In genomic region chr13:48477191-48477855, GRCh38 we compare ENCODE assay signal across 14 cellular contexts. TPM values are rescaled to one million over a fixed set of nuclear protein-coding genes. Genes with fewer than 3 reads are reported as not detected.
DNase-seq lines count a peak whose midpoint lies in the region; ATAC-seq, FAIRE-seq and TF ChIP-seq lines count a peak whose summit lies in the region.
"Had no signal": no experiment of that assay in that cellular context is flagged by ENCODE, and none has a peak within 500 bp of the region (broad histone marks: within the 10 kb centered on the region; RNA-seq: fewer than 3 reads in every experiment).

No MANE protein-coding gene starts in this region.

- TF ChIP-seq CTCF in GM06990 (IDR thresholded peaks at IDR 0.05; ENCODE audit: insufficient read depth, low read length, poor library complexity, severe bottlenecking), result no peak
- TF ChIP-seq CTCF in endothelial cell (IDR thresholded peaks at IDR 0.05; ENCODE audit: unreplicated experiment), result no peak

- intact Hi-C loops in activated CD4-positive, alpha-beta memory T cell treated with anti-CD3 and anti-CD28 coated beads for 36 hours (cut with micrococcal nuclease), result no loop called here

- H3K4me1 Mint-ChIP-seq in activated CD4-positive, alpha-beta memory T cell treated with anti-CD3 and anti-CD28 coated beads, Interleukin-2, amount 10 ng/mL, durations not matched to agents 7 days and 5 days, result peaks cover 1% of the 10 kb centered on the region
- peaks cover 3% of the 10 kb centered on the region for H3K4me1 Mint-ChIP-seq in endothelial cell (ENCODE audit: unreplicated experiment)
- no peaks in the 10 kb centered on the region for H3K4me1 Mint-ChIP-seq in activated CD4-positive, alpha-beta memory T cell treated with anti-CD3 and anti-CD28 coated beads for 36 hours (ENCODE audit: low read depth)

- H3K27ac Mint-ChIP-seq in activated CD4-positive, alpha-beta memory T cell treated with anti-CD3 and anti-CD28 coated beads, Interleukin-2, amount 10 ng/mL, durations not matched to agents 7 days and 5 days, result no peak overlapping the region
- no peak overlapping the region for H3K27ac Mint-ChIP-seq in endothelial cell (ENCODE audit: unreplicated experiment)
- no peak overlapping the region for H3K27ac Mint-ChIP-seq in activated CD4-positive, alpha-beta memory T cell treated with anti-CD3 and anti-CD28 coated beads for 36 hours

- FAIRE-seq in GM19239 (lab: Jason Lieb, UNC), result peak; percentile 98

- CTCF ChIA-PET in activated CD4-positive, alpha-beta memory T cell treated with anti-CD3 and anti-CD28 coated beads, Interleukin-2, amount 10 ng/mL, durations not matched to agents 7 days and 5 days (lab: Charles Lee), result no interaction called here
- CTCF ChIA-PET in activated CD4-positive, alpha-beta memory T cell treated with anti-CD3 and anti-CD28 coated beads for 36 hours (lab: Charles Lee), result interaction anchor here (0.6 kb wide), 1 partner anchor 52 kb away, joined by 3 read pairs; no protein-coding TSS in a partner anchor

- peaks cover 1% of the 10 kb centered on the region for H3K36me3 ChIP-seq in GM06990 (ENCODE audit: control insufficient read depth, insufficient read depth, low read length)

- H3K36me3 Mint-ChIP-seq in activated CD4-positive, alpha-beta memory T cell treated with anti-CD3 and anti-CD28 coated beads, Interleukin-2, amount 10 ng/mL, durations not matched to agents 7 days and 5 days (ENCODE audit: low read depth), result peaks cover 74% of the 10 kb centered on the region
- H3K36me3 Mint-ChIP-seq in endothelial cell (ENCODE audit: low read depth, unreplicated experiment), result peaks cover 4% of the 10 kb centered on the region
- H3K36me3 Mint-ChIP-seq in activated CD4-positive, alpha-beta memory T cell treated with anti-CD3 and anti-CD28 coated beads for 36 hours, result peaks cover 10% of the 10 kb centered on the region

- ATAC-seq in HG03095 (IDR thresholded peaks at IDR 0.05; ENCODE audit: unreplicated experiment), result peak; percentile 58
- ATAC-seq: Panc1 had no signal

- no peak for DNase-seq in GM06990 (ENCODE audit: extremely low read depth, insufficient read length)
- no peak for DNase-seq in GM19239 (ENCODE audit: insufficient read length, low spot score)
- peak; percentile 9 for DNase-seq in fibroblast of gingiva (ENCODE audit: low read depth)
- DNase-seq in activated CD4-positive, alpha-beta memory T cell treated with anti-CD3 and anti-CD28 coated beads, Interleukin-2, amount 10 ng/mL, durations not matched to agents 7 days and 5 days, result no peak
- DNase-seq in endothelial cell (ENCODE audit: low spot score), result no peak
- DNase-seq in DMS79 (lab: John Stamatoyannopoulos, UW), result no peak
- DNase-seq in activated CD4-positive, alpha-beta memory T cell treated with anti-CD3 and anti-CD28 coated beads for 36 hours, result no peak
- DNase-seq: activated T-cell treated with anti-CD3 and anti-CD28 coated beads, Interleukin-2, amount 50 U/mL, for 48 hours; erythroblast; kidney glomerular epithelial cell; NCI-H1417; upper lobe of left lung had no signal

- no peaks in the 10 kb centered on the region for H3K27me3 ChIP-seq in GM06990 (replicated peaks; ENCODE audit: control insufficient read depth, insufficient read depth, low read length)
- H3K27me3 ChIP-seq: upper lobe of left lung had no signal

- H3K4me3 Mint-ChIP-seq in activated CD4-positive, alpha-beta memory T cell treated with anti-CD3 and anti-CD28 coated beads, Interleukin-2, amount 10 ng/mL, durations not matched to agents 7 days and 5 days, result no peak overlapping the region
- no peak overlapping the region for H3K4me3 Mint-ChIP-seq in endothelial cell (ENCODE audit: unreplicated experiment)
- no peak overlapping the region for H3K4me3 Mint-ChIP-seq in activated CD4-positive, alpha-beta memory T cell treated with anti-CD3 and anti-CD28 coated beads for 36 hours

- peak overlapping the region; percentile 6 for H3K4me3 ChIP-seq in GM06990 (replicated peaks; ENCODE audit: low read depth, low read length)
- H3K4me3 ChIP-seq: upper lobe of left lung had no signal

- no peaks in the 10 kb centered on the region for H3K27me3 Mint-ChIP-seq in activated CD4-positive, alpha-beta memory T cell treated with anti-CD3 and anti-CD28 coated beads, Interleukin-2, amount 10 ng/mL, durations not matched to agents 7 days and 5 days
- peaks cover 1% of the 10 kb centered on the region for H3K27me3 Mint-ChIP-seq in endothelial cell (ENCODE audit: unreplicated experiment)
- no peaks in the 10 kb centered on the region for H3K27me3 Mint-ChIP-seq in activated CD4-positive, alpha-beta memory T cell treated with anti-CD3 and anti-CD28 coated beads for 36 hours

- no peaks in the 10 kb centered on the region for H3K9me3 Mint-ChIP-seq in activated CD4-positive, alpha-beta memory T cell treated with anti-CD3 and anti-CD28 coated beads, Interleukin-2, amount 10 ng/mL, durations not matched to agents 7 days and 5 days
- H3K9me3 Mint-ChIP-seq in endothelial cell (ENCODE audit: unreplicated experiment), result no peaks in the 10 kb centered on the region
- no peaks in the 10 kb centered on the region for H3K9me3 Mint-ChIP-seq in activated CD4-positive, alpha-beta memory T cell treated with anti-CD3 and anti-CD28 coated beads for 36 hours

- POLR2A ChIA-PET in activated CD4-positive, alpha-beta memory T cell treated with anti-CD3 and anti-CD28 coated beads, Interleukin-2, amount 10 ng/mL, durations not matched to agents 7 days and 5 days (lab: Charles Lee), result no interaction called here
- POLR2A ChIA-PET in activated CD4-positive, alpha-beta memory T cell treated with anti-CD3 and anti-CD28 coated beads for 36 hours (lab: Charles Lee), result no interaction called here

RNA-seq across cellular contexts. Expression of gene RCBTB2, which starts 55.6 kb away (rescaled TPM):
- 10 to 100 TPM; 35.6 TPM for total RNA-seq in activated CD4-positive, alpha-beta memory T cell treated with anti-CD3 and anti-CD28 coated beads, Interleukin-2, amount 10 ng/mL, durations not matched to agents 7 days and 5 days
- total RNA-seq in endothelial cell (ENCODE audit: unreplicated experiment), result 71.0 TPM
- 1 to 10 TPM; 1.5 to 1.8 TPM for total RNA-seq in activated CD4-positive, alpha-beta memory T cell treated with anti-CD3 and anti-CD28 coated beads for 36 hours

Comparison
In these comparisons a context has a peak if more than half of its experiments do, and no peak if none do; other contexts are left out.
1. RNA of gene RCBTB2, which starts 55.6 kb away (total RNA-seq): 71.0 TPM in endothelial cell (single experiment) and 35.6 TPM in activated CD4-positive, alpha-beta memory T cell treated with anti-CD3 and anti-CD28 coated beads, Interleukin-2, amount 10 ng/mL, durations not matched to agents 7 days and 5 days; 1.5 to 1.8 TPM in activated CD4-positive, alpha-beta memory T cell treated with anti-CD3 and anti-CD28 coated beads for 36 hours; every median in the first group is over 10 times any median in the second.